In the genomic region with DNA sequence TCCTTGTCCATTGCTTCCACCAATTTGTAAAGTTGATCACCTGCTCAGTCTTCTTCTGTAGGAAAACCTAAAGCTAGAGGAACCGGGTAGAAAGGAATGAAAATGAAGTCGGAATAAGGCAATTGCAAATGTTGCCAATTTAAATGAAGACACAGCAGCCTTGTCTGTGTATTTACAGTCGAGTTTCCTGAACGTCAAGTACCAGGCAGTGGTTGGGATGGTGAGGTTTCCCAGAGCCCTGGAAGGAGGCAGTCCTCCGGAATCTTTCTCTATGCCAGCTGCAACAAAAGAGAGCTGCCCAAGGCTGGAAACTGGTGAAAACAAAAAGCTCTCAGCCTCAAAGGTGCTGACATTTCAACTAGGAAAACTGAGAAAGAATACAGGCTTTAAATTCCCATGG, we compare ENCODE assay signal across 7 cellular contexts. TPM values are rescaled to one million over a fixed set of nuclear protein-coding genes. Genes with fewer than 3 reads are reported as not detected.
"Had no signal": no experiment of that assay in that cellular context is flagged by ENCODE, and none has a peak within 500 bp of the region (broad histone marks: within the 10 kb centered on the region; RNA-seq: fewer than 3 reads in every experiment).

No MANE protein-coding gene starts in this region.

- H3K4me3 Mint-ChIP-seq: H9 had no signal

- H2AFZ ChIP-seq: GM23248 had no signal

- H3K9me3 Mint-ChIP-seq: H9 had no signal

- H3K9ac ChIP-seq: GM23248 had no signal

- H3K4me1 Mint-ChIP-seq: H9 had no signal

- H3K27ac ChIP-seq: GM23248 had no signal

- DNase-seq: GM23248, H9, HCEC 1CT, IMR-90, KBM-7 had no signal

- H3K27ac Mint-ChIP-seq: H9 had no signal

- H3K4me3 ChIP-seq: GM23248 had no signal

RNA-seq across cellular contexts. Expression of a gene that starts 17.7 kb away (rescaled TPM):
- total RNA-seq: GM23248, H1, H9, HT-29, IMR-90 had no signal
- polyA plus RNA-seq: GM23248, H1, IMR-90 had no signal

RNA-seq across cellular contexts. Expression of a gene that starts 18.5 kb away (rescaled TPM):
- total RNA-seq: GM23248, HT-29, IMR-90 had no signal
- polyA plus RNA-seq: GM23248, IMR-90 had no signal
